ENCODE assay signal across 1 cellular context in the genomic region with DNA sequence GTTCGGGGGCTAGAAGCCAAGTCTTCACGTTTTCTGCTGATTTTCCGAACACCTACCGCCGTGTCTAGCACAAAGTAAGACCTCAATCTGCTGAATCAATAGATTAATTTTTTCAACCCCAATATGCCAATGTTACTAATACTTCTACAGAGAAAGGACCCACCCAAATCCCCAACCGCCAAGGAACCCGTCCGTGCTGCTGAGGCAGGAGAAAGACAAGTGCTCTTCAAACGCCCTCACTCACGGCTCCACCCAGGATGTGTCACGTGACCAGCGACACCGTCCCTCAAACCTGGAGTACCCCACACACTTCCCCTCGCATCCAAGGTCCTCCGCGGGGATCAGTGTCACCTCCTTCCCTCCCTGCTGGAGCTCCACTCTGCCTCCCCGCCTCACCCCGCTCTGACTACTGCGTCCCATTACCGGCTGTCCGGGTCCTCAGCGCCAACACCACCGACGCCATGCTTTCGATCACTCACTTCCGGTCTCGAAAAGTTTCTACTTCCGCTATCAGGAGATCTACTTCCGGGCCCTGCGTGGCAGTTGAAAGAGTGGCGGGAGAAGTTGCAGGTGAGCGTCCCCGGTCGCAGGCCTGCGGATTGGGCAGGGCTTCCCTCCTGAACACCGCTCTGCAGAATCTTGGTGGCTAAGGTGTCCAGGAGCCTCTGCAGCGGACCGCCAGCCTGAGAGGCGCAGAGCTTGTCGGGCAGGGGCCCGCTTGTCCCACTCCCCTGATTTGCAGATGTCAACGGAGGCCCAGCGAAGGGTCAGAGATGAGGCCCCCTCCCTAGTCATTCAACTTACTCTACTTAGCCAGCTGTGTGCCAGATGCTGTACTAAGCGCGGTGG.
A peak's percentile ranks its signal among the peaks of the same experiment; 100 is the strongest.
TF ChIP-seq lines count a peak whose summit lies in the region.

TSS of gene EME1 (plus strand) at position 522 of the 849 bp plus-strand sequence. CDS start 1,980 bp downstream, outside the sequence.
TSS of gene MRPL27 (minus strand) at position 477 of the 849 bp plus-strand sequence. CDS start at position 463, 14 bp downstream.

TF ChIP-seq in K562, 482 proteins besides CTCF, POLR2A, EP300 and RAD21 (continued from another document and continues in another):
- TF ChIP-seq, protein P1, sequence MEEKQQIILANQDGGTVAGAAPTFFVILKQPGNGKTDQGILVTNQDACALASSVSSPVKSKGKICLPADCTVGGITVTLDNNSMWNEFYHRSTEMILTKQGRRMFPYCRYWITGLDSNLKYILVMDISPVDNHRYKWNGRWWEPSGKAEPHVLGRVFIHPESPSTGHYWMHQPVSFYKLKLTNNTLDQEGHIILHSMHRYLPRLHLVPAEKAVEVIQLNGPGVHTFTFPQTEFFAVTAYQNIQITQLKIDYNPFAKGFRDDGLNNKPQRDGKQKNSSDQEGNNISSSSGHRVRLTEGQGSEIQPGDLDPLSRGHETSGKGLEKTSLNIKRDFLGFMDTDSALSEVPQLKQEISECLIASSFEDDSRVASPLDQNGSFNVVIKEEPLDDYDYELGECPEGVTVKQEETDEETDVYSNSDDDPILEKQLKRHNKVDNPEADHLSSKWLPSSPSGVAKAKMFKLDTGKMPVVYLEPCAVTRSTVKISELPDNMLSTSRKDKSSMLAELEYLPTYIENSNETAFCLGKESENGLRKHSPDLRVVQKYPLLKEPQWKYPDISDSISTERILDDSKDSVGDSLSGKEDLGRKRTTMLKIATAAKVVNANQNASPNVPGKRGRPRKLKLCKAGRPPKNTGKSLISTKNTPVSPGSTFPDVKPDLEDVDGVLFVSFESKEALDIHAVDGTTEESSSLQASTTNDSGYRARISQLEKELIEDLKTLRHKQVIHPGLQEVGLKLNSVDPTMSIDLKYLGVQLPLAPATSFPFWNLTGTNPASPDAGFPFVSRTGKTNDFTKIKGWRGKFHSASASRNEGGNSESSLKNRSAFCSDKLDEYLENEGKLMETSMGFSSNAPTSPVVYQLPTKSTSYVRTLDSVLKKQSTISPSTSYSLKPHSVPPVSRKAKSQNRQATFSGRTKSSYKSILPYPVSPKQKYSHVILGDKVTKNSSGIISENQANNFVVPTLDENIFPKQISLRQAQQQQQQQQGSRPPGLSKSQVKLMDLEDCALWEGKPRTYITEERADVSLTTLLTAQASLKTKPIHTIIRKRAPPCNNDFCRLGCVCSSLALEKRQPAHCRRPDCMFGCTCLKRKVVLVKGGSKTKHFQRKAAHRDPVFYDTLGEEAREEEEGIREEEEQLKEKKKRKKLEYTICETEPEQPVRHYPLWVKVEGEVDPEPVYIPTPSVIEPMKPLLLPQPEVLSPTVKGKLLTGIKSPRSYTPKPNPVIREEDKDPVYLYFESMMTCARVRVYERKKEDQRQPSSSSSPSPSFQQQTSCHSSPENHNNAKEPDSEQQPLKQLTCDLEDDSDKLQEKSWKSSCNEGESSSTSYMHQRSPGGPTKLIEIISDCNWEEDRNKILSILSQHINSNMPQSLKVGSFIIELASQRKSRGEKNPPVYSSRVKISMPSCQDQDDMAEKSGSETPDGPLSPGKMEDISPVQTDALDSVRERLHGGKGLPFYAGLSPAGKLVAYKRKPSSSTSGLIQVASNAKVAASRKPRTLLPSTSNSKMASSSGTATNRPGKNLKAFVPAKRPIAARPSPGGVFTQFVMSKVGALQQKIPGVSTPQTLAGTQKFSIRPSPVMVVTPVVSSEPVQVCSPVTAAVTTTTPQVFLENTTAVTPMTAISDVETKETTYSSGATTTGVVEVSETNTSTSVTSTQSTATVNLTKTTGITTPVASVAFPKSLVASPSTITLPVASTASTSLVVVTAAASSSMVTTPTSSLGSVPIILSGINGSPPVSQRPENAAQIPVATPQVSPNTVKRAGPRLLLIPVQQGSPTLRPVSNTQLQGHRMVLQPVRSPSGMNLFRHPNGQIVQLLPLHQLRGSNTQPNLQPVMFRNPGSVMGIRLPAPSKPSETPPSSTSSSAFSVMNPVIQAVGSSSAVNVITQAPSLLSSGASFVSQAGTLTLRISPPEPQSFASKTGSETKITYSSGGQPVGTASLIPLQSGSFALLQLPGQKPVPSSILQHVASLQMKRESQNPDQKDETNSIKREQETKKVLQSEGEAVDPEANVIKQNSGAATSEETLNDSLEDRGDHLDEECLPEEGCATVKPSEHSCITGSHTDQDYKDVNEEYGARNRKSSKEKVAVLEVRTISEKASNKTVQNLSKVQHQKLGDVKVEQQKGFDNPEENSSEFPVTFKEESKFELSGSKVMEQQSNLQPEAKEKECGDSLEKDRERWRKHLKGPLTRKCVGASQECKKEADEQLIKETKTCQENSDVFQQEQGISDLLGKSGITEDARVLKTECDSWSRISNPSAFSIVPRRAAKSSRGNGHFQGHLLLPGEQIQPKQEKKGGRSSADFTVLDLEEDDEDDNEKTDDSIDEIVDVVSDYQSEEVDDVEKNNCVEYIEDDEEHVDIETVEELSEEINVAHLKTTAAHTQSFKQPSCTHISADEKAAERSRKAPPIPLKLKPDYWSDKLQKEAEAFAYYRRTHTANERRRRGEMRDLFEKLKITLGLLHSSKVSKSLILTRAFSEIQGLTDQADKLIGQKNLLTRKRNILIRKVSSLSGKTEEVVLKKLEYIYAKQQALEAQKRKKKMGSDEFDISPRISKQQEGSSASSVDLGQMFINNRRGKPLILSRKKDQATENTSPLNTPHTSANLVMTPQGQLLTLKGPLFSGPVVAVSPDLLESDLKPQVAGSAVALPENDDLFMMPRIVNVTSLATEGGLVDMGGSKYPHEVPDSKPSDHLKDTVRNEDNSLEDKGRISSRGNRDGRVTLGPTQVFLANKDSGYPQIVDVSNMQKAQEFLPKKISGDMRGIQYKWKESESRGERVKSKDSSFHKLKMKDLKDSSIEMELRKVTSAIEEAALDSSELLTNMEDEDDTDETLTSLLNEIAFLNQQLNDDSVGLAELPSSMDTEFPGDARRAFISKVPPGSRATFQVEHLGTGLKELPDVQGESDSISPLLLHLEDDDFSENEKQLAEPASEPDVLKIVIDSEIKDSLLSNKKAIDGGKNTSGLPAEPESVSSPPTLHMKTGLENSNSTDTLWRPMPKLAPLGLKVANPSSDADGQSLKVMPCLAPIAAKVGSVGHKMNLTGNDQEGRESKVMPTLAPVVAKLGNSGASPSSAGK (IDR thresholded peaks at IDR 0.05): peak; percentile 78
- TF ChIP-seq CREB3 (tag; conservative IDR thresholded peaks at IDR 0.05; ENCODE audit: low read depth): no peak; the same call in 1 of the 2 replicates
- peak; percentile 97 for TF ChIP-seq GABPB1 (CRISPR knock-in tag; IDR thresholded peaks at IDR 0.05)
- TF ChIP-seq LCOR (CRISPR knock-in tag; IDR thresholded peaks at IDR 0.05): peak; percentile 55; the same call in 1 of the 2 replicates
- peak; percentile 100 for TF ChIP-seq RAD51 (IDR thresholded peaks at IDR 0.05; ENCODE audit: borderline replicate concordance, low read depth)
- TF ChIP-seq VEZF1 (CRISPR knock-in tag; IDR thresholded peaks at IDR 0.05): 0 out of 2 replicates have a peak, but pooled peaks have one; percentile 30
- TF ChIP-seq PHF21A (IDR thresholded peaks at IDR 0.05; ENCODE audit: borderline replicate concordance, low read depth): 0 out of 2 replicates have a peak, but pooled peaks have one; percentile 23
- TF ChIP-seq, protein P2, sequence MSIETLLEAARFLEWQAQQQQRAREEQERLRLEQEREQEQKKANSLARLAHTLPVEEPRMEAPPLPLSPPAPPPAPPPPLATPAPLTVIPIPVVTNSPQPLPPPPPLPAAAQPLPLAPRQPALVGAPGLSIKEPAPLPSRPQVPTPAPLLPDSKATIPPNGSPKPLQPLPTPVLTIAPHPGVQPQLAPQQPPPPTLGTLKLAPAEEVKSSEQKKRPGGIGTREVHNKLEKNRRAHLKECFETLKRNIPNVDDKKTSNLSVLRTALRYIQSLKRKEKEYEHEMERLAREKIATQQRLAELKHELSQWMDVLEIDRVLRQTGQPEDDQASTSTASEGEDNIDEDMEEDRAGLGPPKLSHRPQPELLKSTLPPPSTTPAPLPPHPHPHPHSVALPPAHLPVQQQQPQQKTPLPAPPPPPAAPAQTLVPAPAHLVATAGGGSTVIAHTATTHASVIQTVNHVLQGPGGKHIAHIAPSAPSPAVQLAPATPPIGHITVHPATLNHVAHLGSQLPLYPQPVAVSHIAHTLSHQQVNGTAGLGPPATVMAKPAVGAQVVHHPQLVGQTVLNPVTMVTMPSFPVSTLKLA (conservative IDR thresholded peaks at IDR 0.05): peak; percentile 97 to 99
- TF ChIP-seq ZNF766 (CRISPR knock-in tag; conservative IDR thresholded peaks at IDR 0.05): peak; percentile 73; the same call in 1 of the 2 replicates
- 0 out of 2 replicates have a peak, but pooled peaks have one; percentile 45 for TF ChIP-seq MAFG (tag; conservative IDR thresholded peaks at IDR 0.05)
- TF ChIP-seq MBD2 (IDR thresholded peaks at IDR 0.05; ENCODE audit: borderline replicate concordance, low read depth): peak; percentile 85
- 0 out of 2 replicates have a peak, but pooled peaks have one; percentile 9 for TF ChIP-seq ZNF41 (CRISPR knock-in tag; conservative IDR thresholded peaks at IDR 0.05)
- peak; percentile 67 for TF ChIP-seq DPF2 (IDR thresholded peaks at IDR 0.05)
- no peak for TF ChIP-seq SRSF3 (IDR thresholded peaks at IDR 0.05; ENCODE audit: insufficient read depth, low read length)
- peak; percentile 80; the same call in 1 of the 2 replicates for TF ChIP-seq REST (CRISPR knock-in tag; IDR thresholded peaks at IDR 0.05; ENCODE audit: low read depth)
- peak; percentile 97 for TF ChIP-seq TAF9B (IDR thresholded peaks at IDR 0.05; ENCODE audit: partially characterized antibody)
- 0 out of 2 replicates have a peak, but pooled peaks have one; percentile 28 for TF ChIP-seq MEF2D (tag; conservative IDR thresholded peaks at IDR 0.05; ENCODE audit: low read depth)
- TF ChIP-seq NFYB (IDR thresholded peaks at IDR 0.05; ENCODE audit: extremely low read depth, insufficient read length): peak; percentile 9
- TF ChIP-seq, protein P3, sequence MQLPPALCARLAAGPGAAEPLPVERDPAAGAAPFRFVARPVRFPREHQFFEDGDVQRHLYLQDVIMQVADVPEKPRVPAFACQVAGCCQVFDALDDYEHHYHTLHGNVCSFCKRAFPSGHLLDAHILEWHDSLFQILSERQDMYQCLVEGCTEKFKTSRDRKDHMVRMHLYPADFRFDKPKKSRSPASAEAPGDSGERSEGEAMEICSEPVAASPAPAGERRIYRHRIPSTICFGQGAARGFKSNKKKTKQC (CRISPR knock-in tag; IDR thresholded peaks at IDR 0.05): 0 out of 2 replicates have a peak, but pooled peaks have one; percentile 21
- peak; percentile 72; the same call in 1 of the 2 replicates for TF ChIP-seq KAT7 (CRISPR knock-in tag; IDR thresholded peaks at IDR 0.05; ENCODE audit: borderline replicate concordance)
- TF ChIP-seq ZNF280A (IDR thresholded peaks at IDR 0.05; ENCODE audit: low read depth, partially characterized antibody): no peak
- TF ChIP-seq MTA1 (IDR thresholded peaks at IDR 0.05; ENCODE audit: borderline replicate concordance): peak; percentile 70; the same call in 1 of the 2 replicates
